16 cellular contexts compared by ENCODE assay signal in genomic region chr18:75454022-75454795, GRCh38. TPM values are rescaled to one million over a fixed set of nuclear protein-coding genes. Genes with fewer than 3 reads are reported as not detected.
DNase-seq lines count a peak whose midpoint lies in the region; ATAC-seq and TF ChIP-seq lines count a peak whose summit lies in the region.
"Had no signal": no experiment of that assay in that cellular context is flagged by ENCODE, and none has a peak within 500 bp of the region (broad histone marks: within the 10 kb centered on the region; RNA-seq: fewer than 3 reads in every experiment).

No MANE protein-coding gene starts in this region.

- peaks cover 10% of the 10 kb centered on the region for H3K27me3 Mint-ChIP-seq in neural crest cell (ENCODE audit: low read depth)

- no peak for TF ChIP-seq CTCF in astrocyte of the spinal cord (IDR thresholded peaks at IDR 0.05; ENCODE audit: low read depth, low read length)
- TF ChIP-seq CTCF in neural crest cell (conservative IDR thresholded peaks at IDR 0.05): no peak
- TF ChIP-seq CTCF in smooth muscle cell (IDR thresholded peaks at IDR 0.05; ENCODE audit: borderline replicate concordance, insufficient read depth, poor library complexity, severe bottlenecking): no peak
- TF ChIP-seq CTCF in thyroid gland (IDR thresholded peaks at IDR 0.05): no peak

- 87% methylated on average over 14 of the region's 14 CpGs for WGBS in smooth muscle cell (ENCODE audit: low lambda C conversion rate)
- WGBS in thyroid gland, 2 donors: 88 to 92% methylated on average over 14 of the region's 14 CpGs

- peaks cover 7% of the 10 kb centered on the region for H3K36me3 ChIP-seq in smooth muscle cell (ENCODE audit: low read depth)
- H3K36me3 ChIP-seq in thyroid gland: no peaks in the 10 kb centered on the region

- peaks cover 4% of the 10 kb centered on the region for H3K36me3 Mint-ChIP-seq in neural crest cell (ENCODE audit: low read depth)

- no peak for TF ChIP-seq POLR2A in thyroid gland (IDR thresholded peaks at IDR 0.05)

- H3K4me1 Mint-ChIP-seq in neural crest cell: peaks cover 25% of the 10 kb centered on the region

- H3K9ac ChIP-seq in smooth muscle cell (ENCODE audit: low read depth): no peak overlapping the region
- H3K9ac ChIP-seq: GM23248, KMS-11 had no signal

- no peak for ATAC-seq in HG03439 (IDR thresholded peaks at IDR 0.05; ENCODE audit: unreplicated experiment)

- no peaks in the 10 kb centered on the region for H3K27me3 ChIP-seq in smooth muscle cell (ENCODE audit: low read depth)
- no peaks in the 10 kb centered on the region for H3K27me3 ChIP-seq in thyroid gland

- intact Hi-C loops in thyroid gland (cut with DNase I): no loop called here

- peaks cover 7% of the 10 kb centered on the region for H3F3A ChIP-seq in smooth muscle cell (ENCODE audit: low read depth)

- in situ Hi-C loops in astrocyte of the spinal cord (cut with HindIII; ENCODE audit: low sequenced_read_pairs): no loop called here

- H3K27ac Mint-ChIP-seq in neural crest cell (ENCODE audit: unreplicated experiment): no peak overlapping the region

- H4K20me1 ChIP-seq in smooth muscle cell (ENCODE audit: low read depth): no peaks in the 10 kb centered on the region

- H3K4me3 ChIP-seq in astrocyte of the spinal cord (ENCODE audit: low read depth, low read length) (no peak overlapping the region), smooth muscle cell (no peak overlapping the region), thyroid gland (replicated peaks in 1 of 3) (no peak overlapping the region)
- H3K4me3 ChIP-seq: GM23248 had no signal

- no peak overlapping the region for H3K4me2 ChIP-seq in smooth muscle cell
- H3K4me2 ChIP-seq: KMS-11 had no signal

- H3K9me3 ChIP-seq in smooth muscle cell (replicated peaks; ENCODE audit: low read depth) (no peaks in the 10 kb centered on the region), thyroid gland (no peaks in the 10 kb centered on the region)

- peaks cover 4% of the 10 kb centered on the region for H3K79me2 ChIP-seq in smooth muscle cell (ENCODE audit: low read depth)

- peak overlapping the region; percentile 73 for H3K4me3 Mint-ChIP-seq in neural crest cell

- H3K9me3 Mint-ChIP-seq in neural crest cell: peaks cover 15% of the 10 kb centered on the region

- H3K27ac ChIP-seq in smooth muscle cell (ENCODE audit: low read depth): no peak overlapping the region
- H3K27ac ChIP-seq in thyroid gland: no peak overlapping the region
- H3K27ac ChIP-seq: GM23248, KMS-11 had no signal

- DNase-seq in EH (ENCODE audit: low read depth) (peak; percentile 40), astrocyte of the spinal cord (ENCODE audit: low read depth, low spot score) (peak; percentile 22), neural crest cell (ENCODE audit: low read depth, low spot score) (no peak), smooth muscle cell (lab: John Stamatoyannopoulos, UW; ENCODE audit: unreplicated experiment) (no peak), middle frontal gyrus (ENCODE audit: extremely low spot score, low spot score) (no peak), thyroid gland (no peak)
- DNase-seq: AML-193, DND-41, GF-D8, GM23248, MM.1S, NCI-H1105, NCI-H1694 treated with DMSO at 0.1 percent for 48 hours, NCI-H69 had no signal

- H3K4me1 ChIP-seq in smooth muscle cell (ENCODE audit: low read depth): no peaks in the 10 kb centered on the region
- H3K4me1 ChIP-seq in thyroid gland: peaks cover 5 to 6% of the 10 kb centered on the region in 2 donors

- H2AFZ ChIP-seq in smooth muscle cell (ENCODE audit: low read depth): peak overlapping the region; percentile 98

RNA-seq across cellular contexts. Expression of gene SMIM21, which starts 26.7 kb away (rescaled TPM):
- not detected in 2 replicates for total RNA-seq in neural crest cell
- not detected in 2 replicates for total RNA-seq in smooth muscle cell
- polyA plus RNA-seq in smooth muscle cell: not detected in 2 replicates
- total RNA-seq in thyroid gland: not detected
- total RNA-seq: GM23248 had no signal
- polyA plus RNA-seq: GM23248 had no signal

Comparison
In these comparisons a context has a peak if more than half of its experiments do, and no peak if none do; other contexts are left out.
1. DNase-seq: peak in EH (single experiment) and astrocyte of the spinal cord (single experiment); none in neural crest cell (single experiment), smooth muscle cell (single experiment), middle frontal gyrus (single experiment) and thyroid gland (0 of 2).